ENCODE assay signal across 21 cellular contexts in genomic region chr3:161600185-161600584, GRCh38.
DNase-seq lines count a peak whose midpoint lies in the region; ATAC-seq and TF ChIP-seq lines count a peak whose summit lies in the region.
"Had no signal": no experiment of that assay in that cellular context is flagged by ENCODE, and none has a peak within 500 bp of the region (broad histone marks: within the 10 kb centered on the region; RNA-seq: fewer than 3 reads in every experiment).

No MANE protein-coding gene starts in this region.

- H3K9ac ChIP-seq in neuronal stem cell (ENCODE audit: low read depth, low read length, poor library complexity), result no peak overlapping the region

- TF ChIP-seq CTCF in AG10803 (conservative IDR thresholded peaks at IDR 0.05; ENCODE audit: low read length), result no peak
- no peak for TF ChIP-seq CTCF in GM23338 (conservative IDR thresholded peaks at IDR 0.05; ENCODE audit: low read depth in 2 of 2)

- no peaks in the 10 kb centered on the region for H4K20me1 ChIP-seq in GM23338 (replicated peaks; ENCODE audit: insufficient read depth)

- no peaks in the 10 kb centered on the region for H3K9me3 Mint-ChIP-seq in GM23338
- H3K9me3 Mint-ChIP-seq: activated CD4-positive, alpha-beta T cell treated with anti-CD3 and anti-CD28 coated beads, Interleukin-2, amount 10 ng/mL, durations not matched to agents 24 days and 14 days; activated naive CD4-positive, alpha-beta T cell treated with anti-CD3 and anti-CD28 coated beads for 36 hours; CD8-positive, alpha-beta T cell; nephron; stimulated activated naive CD8-positive, alpha-beta T cell treated with anti-CD3 and anti-CD28 coated beads, Interleukin-15, amount 100 ng/mL, for 72 hours had no signal

- DNase-seq in AG10803 (ENCODE audit: low read depth), result peak; percentile 4
- no peak for DNase-seq in GM23338 (ENCODE audit: low spot score)
- DNase-seq in NCI-H748 treated with DMSO at 0.1 percent for 48 hours (lab: John Stamatoyannopoulos, UW), result peak; percentile 31
- DNase-seq in epithelial cell of prostate (ENCODE audit: low read depth, low spot score), result peak; percentile 5
- no peak for DNase-seq in anterior cingulate cortex (lab: John Stamatoyannopoulos, UW)
- DNase-seq in neuronal stem cell (ENCODE audit: low spot score), result no peak
- DNase-seq in OCI-M2 (lab: John Stamatoyannopoulos, UW; ENCODE audit: unreplicated experiment), result no peak
- DNase-seq in NCI-H1105 treated with DMSO at 0.1 percent for 48 hours (lab: John Stamatoyannopoulos, UW), result no peak
- DNase-seq: activated CD4-positive, alpha-beta T cell treated with anti-CD3 and anti-CD28 coated beads, Interleukin-2, amount 10 ng/mL, durations not matched to agents 24 days and 14 days; activated naive CD4-positive, alpha-beta T cell treated with anti-CD3 and anti-CD28 coated beads for 36 hours; CD8-positive, alpha-beta T cell; cortex of kidney; erythroblast; glutamatergic neuron; immature natural killer cell; mesendoderm; NCI-H2107; stimulated activated naive CD8-positive, alpha-beta T cell treated with anti-CD3 and anti-CD28 coated beads, Interleukin-15, amount 100 ng/mL, for 72 hours had no signal

- H2BK15ac ChIP-seq in neuronal stem cell (ENCODE audit: low read length), result no peak overlapping the region

- no peak overlapping the region for H3K27ac Mint-ChIP-seq in GM23338
- H3K27ac Mint-ChIP-seq: activated CD4-positive, alpha-beta T cell treated with anti-CD3 and anti-CD28 coated beads, Interleukin-2, amount 10 ng/mL, durations not matched to agents 24 days and 14 days; activated naive CD4-positive, alpha-beta T cell treated with anti-CD3 and anti-CD28 coated beads for 36 hours; CD8-positive, alpha-beta T cell; immature natural killer cell; nephron; stimulated activated naive CD8-positive, alpha-beta T cell treated with anti-CD3 and anti-CD28 coated beads, Interleukin-15, amount 100 ng/mL, for 72 hours had no signal

- H4K8ac ChIP-seq in neuronal stem cell (ENCODE audit: low read depth, low read length), result no peak overlapping the region

- H3K9me3 ChIP-seq in neuronal stem cell (replicated peaks in 1 of 2; ENCODE audit: control insufficient read depth in 2 of 2, insufficient read depth in 1 of 2, low read depth in 1 of 2, low read length in 2 of 2), result no peaks in the 10 kb centered on the region
- H3K9me3 ChIP-seq: vagina had no signal

- no peak overlapping the region for H3K23ac ChIP-seq in neuronal stem cell (ENCODE audit: low read depth, low read length, poor library complexity)

- no peak overlapping the region for H2AK5ac ChIP-seq in neuronal stem cell (ENCODE audit: low read depth, low read length)

- H3K27me3 ChIP-seq in GM23338 (ENCODE audit: insufficient read depth), result no peaks in the 10 kb centered on the region
- no peaks in the 10 kb centered on the region for H3K27me3 ChIP-seq in neuronal stem cell (ENCODE audit: control insufficient read depth in 3 of 3, insufficient read depth in 3 of 3, low read depth in 1 of 3, low read length in 3 of 3)
- H3K27me3 ChIP-seq: vagina had no signal

- no peak overlapping the region for H2BK12ac ChIP-seq in neuronal stem cell (ENCODE audit: low read length)

- H3K4me3 ChIP-seq in AG10803 (ENCODE audit: low read length), result no peak overlapping the region
- H3K4me3 ChIP-seq in GM23338, result no peak overlapping the region
- H3K4me3 ChIP-seq in neuronal stem cell (ENCODE audit: low read length in 2 of 2), result no peak overlapping the region
- H3K4me3 ChIP-seq: SK-N-MC, vagina had no signal

- no peak overlapping the region for H3K4me3 Mint-ChIP-seq in GM23338
- H3K4me3 Mint-ChIP-seq: activated CD4-positive, alpha-beta T cell treated with anti-CD3 and anti-CD28 coated beads, Interleukin-2, amount 10 ng/mL, durations not matched to agents 24 days and 14 days; activated naive CD4-positive, alpha-beta T cell treated with anti-CD3 and anti-CD28 coated beads for 36 hours; CD8-positive, alpha-beta T cell; immature natural killer cell; nephron; stimulated activated naive CD8-positive, alpha-beta T cell treated with anti-CD3 and anti-CD28 coated beads, Interleukin-15, amount 100 ng/mL, for 72 hours had no signal

- no peak overlapping the region for H3K4ac ChIP-seq in neuronal stem cell (ENCODE audit: low read length)

- no peak overlapping the region for H3K18ac ChIP-seq in neuronal stem cell (ENCODE audit: low read length)

- no peak overlapping the region for H2BK120ac ChIP-seq in neuronal stem cell (ENCODE audit: low read depth, low read length)

- no peaks in the 10 kb centered on the region for H3K79me1 ChIP-seq in neuronal stem cell (ENCODE audit: low read depth, low read length)

- peaks cover 10% of the 10 kb centered on the region for H3K4me1 ChIP-seq in GM23338 (ENCODE audit: insufficient read depth)
- peaks cover 0 to 3% of the 10 kb centered on the region in 2 donors for H3K4me1 ChIP-seq in neuronal stem cell (ENCODE audit: control insufficient read depth in 2 of 2, insufficient read depth in 1 of 2, low read depth in 1 of 2, low read length in 2 of 2)
- H3K4me1 ChIP-seq: vagina had no signal

- peaks cover 18% of the 10 kb centered on the region; the same call in 2 of the 3 replicates for H3K4me1 Mint-ChIP-seq in GM23338
- H3K4me1 Mint-ChIP-seq: activated CD4-positive, alpha-beta T cell treated with anti-CD3 and anti-CD28 coated beads, Interleukin-2, amount 10 ng/mL, durations not matched to agents 24 days and 14 days; immature natural killer cell; nephron; stimulated activated naive CD8-positive, alpha-beta T cell treated with anti-CD3 and anti-CD28 coated beads, Interleukin-15, amount 100 ng/mL, for 72 hours had no signal

- H3K27me3 Mint-ChIP-seq in GM23338 (ENCODE audit: insufficient read depth, low read depth, poor library complexity), result peaks cover 2% of the 10 kb centered on the region
- H3K27me3 Mint-ChIP-seq: activated CD4-positive, alpha-beta T cell treated with anti-CD3 and anti-CD28 coated beads, Interleukin-2, amount 10 ng/mL, durations not matched to agents 24 days and 14 days; stimulated activated naive CD8-positive, alpha-beta T cell treated with anti-CD3 and anti-CD28 coated beads, Interleukin-15, amount 100 ng/mL, for 72 hours had no signal

- no peak overlapping the region for H3K4me2 ChIP-seq in GM23338
- H3K4me2 ChIP-seq in neuronal stem cell (ENCODE audit: insufficient read depth, low read length, poor library complexity, severe bottlenecking), result no peak overlapping the region

- no peak overlapping the region for H3K14ac ChIP-seq in neuronal stem cell (ENCODE audit: low read length)

- H3K27ac ChIP-seq in GM23338 (ENCODE audit: low read depth), result no peak overlapping the region
- no peak overlapping the region for H3K27ac ChIP-seq in epithelial cell of prostate
- no peak overlapping the region for H3K27ac ChIP-seq in neuronal stem cell (replicated peaks; ENCODE audit: low read length)
- H3K27ac ChIP-seq: SK-N-MC, vagina had no signal

- H2BK5ac ChIP-seq in neuronal stem cell (ENCODE audit: low read length), result no peak overlapping the region

- no peak overlapping the region for H4K91ac ChIP-seq in neuronal stem cell (ENCODE audit: low read depth, low read length, poor library complexity)

- no peaks in the 10 kb centered on the region for H3K9me2 ChIP-seq in GM23338 (ENCODE audit: insufficient read depth)

- ATAC-seq in GM23338, result no peak
- ATAC-seq: CD8-positive, alpha-beta T cell; stimulated activated naive CD8-positive, alpha-beta T cell treated with anti-CD3 and anti-CD28 coated beads, Interleukin-15, amount 100 ng/mL, for 72 hours had no signal

- H3K79me2 ChIP-seq in GM23338 (replicated peaks; ENCODE audit: insufficient read depth), result no peaks in the 10 kb centered on the region

- no peaks in the 10 kb centered on the region for H3F3A ChIP-seq in GM23338 (replicated peaks; ENCODE audit: low read depth)

- no peaks in the 10 kb centered on the region for H3K36me3 ChIP-seq in GM23338 (ENCODE audit: insufficient read depth)
- H3K36me3 ChIP-seq in neuronal stem cell (replicated peaks in 1 of 2; ENCODE audit: control insufficient read depth in 2 of 2, insufficient read depth in 2 of 2, low read length in 2 of 2), result no peaks in the 10 kb centered on the region
- H3K36me3 ChIP-seq: vagina had no signal

- no CpG with 5 or more reads among the region's 5 CpGs for WGBS in neuronal stem cell (ENCODE audit: extremely low coverage in 2 of 2, insufficient read length in 2 of 2, insufficient replicate concordance in 1 of 2), 2 donors

- H2AFZ ChIP-seq in GM23338 (peak overlapping the region; percentile 86; the same call in 1 of the 2 replicates), neuronal stem cell (ENCODE audit: low read length) (no peak overlapping the region)

- no peaks in the 10 kb centered on the region for H3K36me3 Mint-ChIP-seq in GM23338 (ENCODE audit: low read depth)
- H3K36me3 Mint-ChIP-seq: CD8-positive, alpha-beta T cell; immature natural killer cell had no signal

TF ChIP-seq in GM23338, 12 proteins besides CTCF, POLR2A, EP300 and RAD21 (continues in another document):
- TF ChIP-seq EZH2phosphoT487 (IDR thresholded peaks at IDR 0.05; ENCODE audit: unreplicated experiment), result no peak
- no peak for TF ChIP-seq JUNB (IDR thresholded peaks at IDR 0.05; ENCODE audit: unreplicated experiment)
- no peak for TF ChIP-seq POLR2AphosphoS5 (IDR thresholded peaks at IDR 0.05; ENCODE audit: low read depth)
- no peak for TF ChIP-seq ZNF331 (CRISPR knock-in tag; IDR thresholded peaks at IDR 0.05; ENCODE audit: low read depth)
- no peak for TF ChIP-seq EZH2 (IDR thresholded peaks at IDR 0.05; ENCODE audit: low read depth, unreplicated experiment)
- no peak for TF ChIP-seq ETS1 (IDR thresholded peaks at IDR 0.05)
- TF ChIP-seq STAT1 (IDR thresholded peaks at IDR 0.05; ENCODE audit: unreplicated experiment), result no peak

Comparison
In these comparisons a context has a peak if more than half of its experiments do, and no peak if none do; other contexts are left out.
1. DNase-seq: peak in AG10803 (single experiment), NCI-H748 treated with DMSO at 0.1 percent for 48 hours (single experiment) and epithelial cell of prostate (single experiment); none in GM23338 (single experiment), anterior cingulate cortex (0 of 58), neuronal stem cell (single experiment), OCI-M2 (single experiment) and NCI-H1105 treated with DMSO at 0.1 percent for 48 hours (single experiment).